ENCODE assay signal across 16 cellular contexts in the genomic region with DNA sequence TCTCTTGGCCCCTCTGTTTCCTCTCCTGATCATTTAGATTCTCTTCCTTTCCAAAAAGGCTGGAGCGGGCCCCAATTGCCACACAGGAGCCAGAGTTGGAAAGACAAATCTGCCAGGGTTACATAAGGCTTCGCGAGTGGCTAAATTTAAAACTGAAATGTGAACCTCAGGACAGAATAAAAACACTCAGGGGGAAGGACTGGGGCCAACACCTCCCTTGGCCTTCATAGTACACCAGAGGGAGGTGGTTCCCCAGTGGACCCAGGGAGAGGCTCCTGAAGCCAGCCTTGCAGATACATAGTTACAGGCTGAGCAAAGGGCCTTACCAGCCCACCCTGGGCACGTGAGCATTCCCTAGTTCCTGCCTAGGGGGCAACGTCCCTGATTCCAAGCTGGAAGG.
"Had no signal": no experiment of that assay in that cellular context is flagged by ENCODE, and none has a peak within 500 bp of the region (broad histone marks: within the 10 kb centered on the region; RNA-seq: fewer than 3 reads in every experiment).

No MANE protein-coding gene starts in this region.

- H3K36me3 ChIP-seq: prostate gland, SJSA1 had no signal

- H3K4me3 ChIP-seq: dorsolateral prefrontal cortex, lung, prostate gland, SJSA1 had no signal

- H3K27ac ChIP-seq: dorsolateral prefrontal cortex, prostate gland, SJSA1 had no signal

- H3K9me3 ChIP-seq: prostate gland, SJSA1 had no signal

- H3K27ac Mint-ChIP-seq: activated CD8-positive, alpha-beta memory T cell treated with anti-CD3 and anti-CD28 coated beads, Interleukin-2, amount 10 ng/mL, durations not matched to agents 7 days and 5 days; activated naive CD4-positive, alpha-beta T cell treated with anti-CD3 and anti-CD28 coated beads, Interleukin-2, amount 50 U/mL, for 72 hours; activated T-cell treated with anti-CD3 and anti-CD28 coated beads, Interleukin-2, amount 50 U/mL, for 24 hours; natural killer cell had no signal

- H3K27me3 Mint-ChIP-seq: activated CD8-positive, alpha-beta memory T cell treated with anti-CD3 and anti-CD28 coated beads, Interleukin-2, amount 10 ng/mL, durations not matched to agents 7 days and 5 days; activated T-cell treated with anti-CD3 and anti-CD28 coated beads, Interleukin-2, amount 50 U/mL, for 24 hours had no signal

- FAIRE-seq: endometrium had no signal

- DNase-seq: activated CD4-positive, alpha-beta T cell treated with anti-CD3 and anti-CD28 coated beads for 1 hour; activated CD4-positive, alpha-beta T cell treated with anti-CD3 and anti-CD28 coated beads, Interleukin-2, amount 50 U/mL, for 48 hours; activated CD8-positive, alpha-beta memory T cell treated with anti-CD3 and anti-CD28 coated beads, Interleukin-2, amount 10 ng/mL, durations not matched to agents 7 days and 5 days; activated effector memory CD4-positive, alpha-beta T cell treated with Interleukin-2 at 50 U/mL for 16 hours; activated T-cell treated with anti-CD3 and anti-CD28 coated beads, Interleukin-2, amount 50 U/mL, for 24 hours; amygdala; hippocampal formation; natural killer cell; T-helper 9 cell; trophoblast cell had no signal

- H3K27me3 ChIP-seq: dorsolateral prefrontal cortex, SJSA1 had no signal

- H3K36me3 Mint-ChIP-seq: activated CD8-positive, alpha-beta memory T cell treated with anti-CD3 and anti-CD28 coated beads, Interleukin-2, amount 10 ng/mL, durations not matched to agents 7 days and 5 days; activated naive CD4-positive, alpha-beta T cell treated with anti-CD3 and anti-CD28 coated beads, Interleukin-2, amount 50 U/mL, for 72 hours; natural killer cell had no signal

- H3K4me3 Mint-ChIP-seq: activated CD8-positive, alpha-beta memory T cell treated with anti-CD3 and anti-CD28 coated beads, Interleukin-2, amount 10 ng/mL, durations not matched to agents 7 days and 5 days; activated T-cell treated with anti-CD3 and anti-CD28 coated beads, Interleukin-2, amount 50 U/mL, for 24 hours; natural killer cell had no signal

- H3K4me1 ChIP-seq: prostate gland, SJSA1 had no signal

- ATAC-seq: activated CD8-positive, alpha-beta memory T cell treated with anti-CD3 and anti-CD28 coated beads, Interleukin-2, amount 10 ng/mL, durations not matched to agents 7 days and 5 days; activated naive CD4-positive, alpha-beta T cell treated with anti-CD3 and anti-CD28 coated beads, Interleukin-2, amount 50 U/mL, for 72 hours; natural killer cell had no signal

- H3K4me1 Mint-ChIP-seq: activated CD8-positive, alpha-beta memory T cell treated with anti-CD3 and anti-CD28 coated beads, Interleukin-2, amount 10 ng/mL, durations not matched to agents 7 days and 5 days; natural killer cell had no signal
